In the genomic region with DNA sequence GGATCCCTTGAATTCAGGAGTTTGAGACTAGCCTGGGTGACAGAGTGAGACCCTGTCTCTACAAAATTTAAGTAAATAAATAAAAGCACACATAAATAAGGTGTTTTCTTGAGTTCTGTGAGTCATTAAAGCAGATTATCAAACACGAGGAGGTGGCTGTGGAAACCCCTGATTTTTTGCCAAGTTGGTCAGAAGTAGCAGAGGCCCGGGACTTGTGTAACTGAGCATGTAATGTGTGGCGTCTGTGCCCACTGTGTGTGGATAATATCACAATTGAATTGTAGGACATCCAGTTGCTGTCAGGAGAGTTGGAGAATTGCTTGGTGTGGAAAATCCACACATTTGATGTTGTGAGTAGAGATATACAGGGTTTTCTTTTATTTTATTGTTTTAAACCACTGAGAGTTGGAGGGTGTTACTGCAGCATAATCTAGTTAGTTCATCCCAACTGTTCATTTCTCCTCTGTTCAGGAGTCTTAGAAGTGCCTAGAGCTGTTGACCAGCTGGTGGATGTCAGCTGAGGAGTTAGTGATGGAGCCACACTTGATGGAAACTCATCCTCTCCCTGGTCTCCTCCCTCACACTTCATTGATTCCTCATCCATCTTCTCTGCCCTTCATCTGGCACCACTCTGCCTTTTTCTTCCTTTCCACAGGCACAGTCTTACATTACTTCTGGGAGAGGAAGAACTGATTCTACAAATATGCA, we compare ENCODE assay signal across 2 cellular contexts.
TF ChIP-seq lines count a peak whose summit lies in the region.

No MANE protein-coding gene starts in this region.

TF ChIP-seq in liver, 16 proteins besides CTCF, POLR2A, EP300 and RAD21:
- no peak for TF ChIP-seq FOXA2 (IDR thresholded peaks at IDR 0.05)
- no peak for TF ChIP-seq FOXA1 (IDR thresholded peaks at IDR 0.05)
- TF ChIP-seq, protein P1, sequence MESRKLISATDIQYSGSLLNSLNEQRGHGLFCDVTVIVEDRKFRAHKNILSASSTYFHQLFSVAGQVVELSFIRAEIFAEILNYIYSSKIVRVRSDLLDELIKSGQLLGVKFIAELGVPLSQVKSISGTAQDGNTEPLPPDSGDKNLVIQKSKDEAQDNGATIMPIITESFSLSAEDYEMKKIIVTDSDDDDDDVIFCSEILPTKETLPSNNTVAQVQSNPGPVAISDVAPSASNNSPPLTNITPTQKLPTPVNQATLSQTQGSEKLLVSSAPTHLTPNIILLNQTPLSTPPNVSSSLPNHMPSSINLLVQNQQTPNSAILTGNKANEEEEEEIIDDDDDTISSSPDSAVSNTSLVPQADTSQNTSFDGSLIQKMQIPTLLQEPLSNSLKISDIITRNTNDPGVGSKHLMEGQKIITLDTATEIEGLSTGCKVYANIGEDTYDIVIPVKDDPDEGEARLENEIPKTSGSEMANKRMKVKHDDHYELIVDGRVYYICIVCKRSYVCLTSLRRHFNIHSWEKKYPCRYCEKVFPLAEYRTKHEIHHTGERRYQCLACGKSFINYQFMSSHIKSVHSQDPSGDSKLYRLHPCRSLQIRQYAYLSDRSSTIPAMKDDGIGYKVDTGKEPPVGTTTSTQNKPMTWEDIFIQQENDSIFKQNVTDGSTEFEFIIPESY (IDR thresholded peaks at IDR 0.05): no peak
- TF ChIP-seq RXRA (IDR thresholded peaks at IDR 0.05): peak; percentile 49 to 62
- TF ChIP-seq SP1 (IDR thresholded peaks at IDR 0.05): peak; percentile 50
- TF ChIP-seq TAF1 (conservative IDR thresholded peaks at IDR 0.05): no peak
- no peak for TF ChIP-seq EGR1 (IDR thresholded peaks at IDR 0.05; ENCODE audit: low read depth in 2 of 2)
- TF ChIP-seq NR2F2 (IDR thresholded peaks at IDR 0.05): no peak
- no peak for TF ChIP-seq HNF4G (IDR thresholded peaks at IDR 0.05)
- TF ChIP-seq JUND (IDR thresholded peaks at IDR 0.05): peak in 1 of 2 donors; percentile 18
- TF ChIP-seq HNF4A (conservative IDR thresholded peaks at IDR 0.05): peak in 1 of 2 donors; percentile 6
- TF ChIP-seq YY1 (IDR thresholded peaks at IDR 0.05): no peak
- TF ChIP-seq, protein P2, sequence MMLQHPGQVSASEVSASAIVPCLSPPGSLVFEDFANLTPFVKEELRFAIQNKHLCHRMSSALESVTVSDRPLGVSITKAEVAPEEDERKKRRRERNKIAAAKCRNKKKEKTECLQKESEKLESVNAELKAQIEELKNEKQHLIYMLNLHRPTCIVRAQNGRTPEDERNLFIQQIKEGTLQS (IDR thresholded peaks at IDR 0.05): no peak
TF ChIP-seq in liver: peak in this region for 4.

TF ChIP-seq in HepG2, 621 proteins besides CTCF, POLR2A, EP300 and RAD21:
- TF ChIP-seq ZEB1 (IDR thresholded peaks at IDR 0.05; ENCODE audit: insufficient replicate concordance, low read depth) (no peak), NR2C2 (CRISPR knock-in tag; IDR thresholded peaks at IDR 0.05; ENCODE audit: borderline replicate concordance) (no peak), ZNF678 (CRISPR knock-in tag; IDR thresholded peaks at IDR 0.05) (no peak), KDM2A (CRISPR knock-in tag; IDR thresholded peaks at IDR 0.05; ENCODE audit: borderline replicate concordance, low read depth) (no peak), ZNF3 (CRISPR knock-in tag; IDR thresholded peaks at IDR 0.05) (no peak)
- TF ChIP-seq, protein P3, sequence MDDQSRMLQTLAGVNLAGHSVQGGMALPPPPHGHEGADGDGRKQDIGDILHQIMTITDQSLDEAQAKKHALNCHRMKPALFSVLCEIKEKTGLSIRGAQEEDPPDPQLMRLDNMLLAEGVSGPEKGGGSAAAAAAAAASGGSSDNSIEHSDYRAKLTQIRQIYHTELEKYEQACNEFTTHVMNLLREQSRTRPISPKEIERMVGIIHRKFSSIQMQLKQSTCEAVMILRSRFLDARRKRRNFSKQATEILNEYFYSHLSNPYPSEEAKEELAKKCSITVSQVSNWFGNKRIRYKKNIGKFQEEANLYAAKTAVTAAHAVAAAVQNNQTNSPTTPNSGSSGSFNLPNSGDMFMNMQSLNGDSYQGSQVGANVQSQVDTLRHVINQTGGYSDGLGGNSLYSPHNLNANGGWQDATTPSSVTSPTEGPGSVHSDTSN (CRISPR knock-in tag; IDR thresholded peaks at IDR 0.05; ENCODE audit: borderline replicate concordance): no peak
- TF ChIP-seq, protein P4, sequence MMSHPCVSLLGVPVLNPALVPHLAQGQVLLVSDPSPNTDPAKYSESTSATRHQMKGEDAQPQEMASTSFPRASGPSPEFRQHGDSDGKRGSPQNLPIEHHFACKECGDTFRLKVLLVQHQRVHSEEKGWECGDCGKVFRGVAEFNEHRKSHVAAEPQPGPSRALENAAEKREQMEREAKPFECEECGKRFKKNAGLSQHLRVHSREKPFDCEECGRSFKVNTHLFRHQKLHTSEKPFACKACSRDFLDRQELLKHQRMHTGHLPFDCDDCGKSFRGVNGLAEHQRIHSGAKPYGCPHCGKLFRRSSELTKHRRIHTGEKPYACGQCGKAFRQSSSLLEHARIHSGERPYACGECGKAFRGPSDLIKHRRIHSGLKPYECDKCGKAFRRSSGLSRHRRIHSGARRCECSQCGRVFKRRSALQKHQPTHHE (CRISPR knock-in tag; IDR thresholded peaks at IDR 0.05; ENCODE audit: borderline replicate concordance): no peak
- TF ChIP-seq, protein P5, sequence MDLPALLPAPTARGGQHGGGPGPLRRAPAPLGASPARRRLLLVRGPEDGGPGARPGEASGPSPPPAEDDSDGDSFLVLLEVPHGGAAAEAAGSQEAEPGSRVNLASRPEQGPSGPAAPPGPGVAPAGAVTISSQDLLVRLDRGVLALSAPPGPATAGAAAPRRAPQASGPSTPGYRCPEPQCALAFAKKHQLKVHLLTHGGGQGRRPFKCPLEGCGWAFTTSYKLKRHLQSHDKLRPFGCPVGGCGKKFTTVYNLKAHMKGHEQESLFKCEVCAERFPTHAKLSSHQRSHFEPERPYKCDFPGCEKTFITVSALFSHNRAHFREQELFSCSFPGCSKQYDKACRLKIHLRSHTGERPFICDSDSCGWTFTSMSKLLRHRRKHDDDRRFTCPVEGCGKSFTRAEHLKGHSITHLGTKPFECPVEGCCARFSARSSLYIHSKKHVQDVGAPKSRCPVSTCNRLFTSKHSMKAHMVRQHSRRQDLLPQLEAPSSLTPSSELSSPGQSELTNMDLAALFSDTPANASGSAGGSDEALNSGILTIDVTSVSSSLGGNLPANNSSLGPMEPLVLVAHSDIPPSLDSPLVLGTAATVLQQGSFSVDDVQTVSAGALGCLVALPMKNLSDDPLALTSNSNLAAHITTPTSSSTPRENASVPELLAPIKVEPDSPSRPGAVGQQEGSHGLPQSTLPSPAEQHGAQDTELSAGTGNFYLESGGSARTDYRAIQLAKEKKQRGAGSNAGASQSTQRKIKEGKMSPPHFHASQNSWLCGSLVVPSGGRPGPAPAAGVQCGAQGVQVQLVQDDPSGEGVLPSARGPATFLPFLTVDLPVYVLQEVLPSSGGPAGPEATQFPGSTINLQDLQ (CRISPR knock-in tag; IDR thresholded peaks at IDR 0.05): no peak
- TF ChIP-seq, protein P6, sequence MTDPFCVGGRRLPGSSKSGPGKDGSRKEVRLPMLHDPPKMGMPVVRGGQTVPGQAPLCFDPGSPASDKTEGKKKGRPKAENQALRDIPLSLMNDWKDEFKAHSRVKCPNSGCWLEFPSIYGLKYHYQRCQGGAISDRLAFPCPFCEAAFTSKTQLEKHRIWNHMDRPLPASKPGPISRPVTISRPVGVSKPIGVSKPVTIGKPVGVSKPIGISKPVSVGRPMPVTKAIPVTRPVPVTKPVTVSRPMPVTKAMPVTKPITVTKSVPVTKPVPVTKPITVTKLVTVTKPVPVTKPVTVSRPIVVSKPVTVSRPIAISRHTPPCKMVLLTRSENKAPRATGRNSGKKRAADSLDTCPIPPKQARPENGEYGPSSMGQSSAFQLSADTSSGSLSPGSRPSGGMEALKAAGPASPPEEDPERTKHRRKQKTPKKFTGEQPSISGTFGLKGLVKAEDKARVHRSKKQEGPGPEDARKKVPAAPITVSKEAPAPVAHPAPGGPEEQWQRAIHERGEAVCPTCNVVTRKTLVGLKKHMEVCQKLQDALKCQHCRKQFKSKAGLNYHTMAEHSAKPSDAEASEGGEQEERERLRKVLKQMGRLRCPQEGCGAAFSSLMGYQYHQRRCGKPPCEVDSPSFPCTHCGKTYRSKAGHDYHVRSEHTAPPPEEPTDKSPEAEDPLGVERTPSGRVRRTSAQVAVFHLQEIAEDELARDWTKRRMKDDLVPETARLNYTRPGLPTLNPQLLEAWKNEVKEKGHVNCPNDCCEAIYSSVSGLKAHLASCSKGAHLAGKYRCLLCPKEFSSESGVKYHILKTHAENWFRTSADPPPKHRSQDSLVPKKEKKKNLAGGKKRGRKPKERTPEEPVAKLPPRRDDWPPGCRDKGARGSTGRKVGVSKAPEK (CRISPR knock-in tag; IDR thresholded peaks at IDR 0.05; ENCODE audit: borderline replicate concordance): no peak
